Comparison of ENCODE assay signal across 8 cellular contexts in the genomic region with DNA sequence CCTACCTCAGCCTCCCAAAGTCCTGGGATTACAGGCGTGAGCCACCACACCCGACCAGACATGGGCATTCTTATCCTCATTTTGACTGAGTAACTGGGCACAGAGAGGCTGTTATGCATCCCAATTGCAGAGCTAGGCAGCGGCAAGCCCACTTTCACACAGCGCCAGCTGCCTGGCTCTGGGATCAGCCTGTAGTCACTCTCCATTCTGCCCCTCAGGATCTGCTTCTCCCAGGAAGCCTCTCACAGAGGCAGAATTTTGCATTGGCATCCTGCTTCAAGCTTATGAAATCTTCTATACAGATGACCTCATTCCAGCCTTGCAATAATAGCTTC. TPM values are rescaled to one million over a fixed set of nuclear protein-coding genes. Genes with fewer than 3 reads are reported as not detected.
A peak's percentile ranks its signal among the peaks of the same experiment; 100 is the strongest.
DNase-seq lines count a peak whose midpoint lies in the region; ATAC-seq and TF ChIP-seq lines count a peak whose summit lies in the region.

No MANE protein-coding gene starts in this region.

- H3K9me2 ChIP-seq in DOHH2 (replicated peaks; ENCODE audit: control insufficient read depth, low read length): no peaks in the 10 kb centered on the region

- POLR2A ChIA-PET in T-cell (lab: Charles Lee): no interaction called here

- no peaks in the 10 kb centered on the region for H3K79me2 ChIP-seq in DOHH2 (ENCODE audit: control insufficient read depth, low read length)
- H3K79me2 ChIP-seq in smooth muscle cell (ENCODE audit: low read depth): no peaks in the 10 kb centered on the region

- H3K9me3 Mint-ChIP-seq in activated T-helper 1 cell treated with anti-CD3 and anti-CD28 coated beads, Interleukin-12 subunit alpha, Interleukin-12 subunit beta, Interleukin-2, Interleukin-4 antibody, amounts not matched to agents 30 ng/mL and 10 ng/mL and 1 ng/mL, durations not matched to agents 14 hours and 24 hours and 36 hours: no peaks in the 10 kb centered on the region
- no peaks in the 10 kb centered on the region for H3K9me3 Mint-ChIP-seq in T-cell

- no peak overlapping the region for H3K4me3 ChIP-seq in DOHH2 (ENCODE audit: low read length)
- H3K4me3 ChIP-seq in smooth muscle cell: no peak overlapping the region

- H3K4me1 ChIP-seq in DOHH2 (ENCODE audit: control insufficient read depth, low read length) (peaks cover 13% of the 10 kb centered on the region), smooth muscle cell (ENCODE audit: low read depth) (peaks cover 26% of the 10 kb centered on the region)

- H3K4me3 Mint-ChIP-seq in activated T-helper 1 cell treated with anti-CD3 and anti-CD28 coated beads, Interleukin-12 subunit alpha, Interleukin-12 subunit beta, Interleukin-2, Interleukin-4 antibody, amounts not matched to agents 30 ng/mL and 10 ng/mL and 1 ng/mL, durations not matched to agents 14 hours and 24 hours and 36 hours: no peak overlapping the region
- peak overlapping the region in 1 of 3 donors; percentile 41 for H3K4me3 Mint-ChIP-seq in T-cell

- WGBS in smooth muscle cell (ENCODE audit: low lambda C conversion rate): 84% methylated on average over 4 of the region's 4 CpGs

- H3K4me2 ChIP-seq in DOHH2 (ENCODE audit: low read length) (peak overlapping the region; percentile 21; the same call in 1 of the 2 replicates), smooth muscle cell (peak overlapping the region; percentile 61)

- ATAC-seq in left cardiac atrium: peak; percentile 45 to 67
- no peak for ATAC-seq in GM18868 (IDR thresholded peaks at IDR 0.05; ENCODE audit: unreplicated experiment)
- ATAC-seq in GM19452 (IDR thresholded peaks at IDR 0.05; ENCODE audit: unreplicated experiment): no peak
- ATAC-seq in T-cell (replicated peaks in 1 of 4): no peak
- no peak for ATAC-seq in GM19397 (IDR thresholded peaks at IDR 0.05; ENCODE audit: unreplicated experiment)

- H3K27ac ChIP-seq in DOHH2 (ENCODE audit: low read depth, low read length) (no peak overlapping the region), smooth muscle cell (ENCODE audit: low read depth) (peak overlapping the region; percentile 100)

- H3K9me3 ChIP-seq in DOHH2 (ENCODE audit: control insufficient read depth, insufficient read depth, low read length) (no peaks in the 10 kb centered on the region), smooth muscle cell (replicated peaks; ENCODE audit: low read depth) (no peaks in the 10 kb centered on the region)

- TF ChIP-seq CTCF in DOHH2 (IDR thresholded peaks at IDR 0.05; ENCODE audit: low read depth, low read length, poor library complexity, severe bottlenecking) (no peak), smooth muscle cell (IDR thresholded peaks at IDR 0.05; ENCODE audit: borderline replicate concordance, insufficient read depth, poor library complexity, severe bottlenecking) (no peak)

- H2AFZ ChIP-seq in smooth muscle cell (ENCODE audit: low read depth): no peak overlapping the region

- peak overlapping the region; percentile 96 for H3K9ac ChIP-seq in smooth muscle cell (ENCODE audit: low read depth)

- H3K27me3 ChIP-seq in DOHH2 (ENCODE audit: control insufficient read depth, low read length) (no peaks in the 10 kb centered on the region; the same call in 1 of the 2 replicates), smooth muscle cell (ENCODE audit: low read depth) (no peaks in the 10 kb centered on the region)

- H3K27me3 Mint-ChIP-seq in activated T-helper 1 cell treated with anti-CD3 and anti-CD28 coated beads, Interleukin-12 subunit alpha, Interleukin-12 subunit beta, Interleukin-2, Interleukin-4 antibody, amounts not matched to agents 30 ng/mL and 10 ng/mL and 1 ng/mL, durations not matched to agents 14 hours and 24 hours and 36 hours (ENCODE audit: insufficient read depth): no peaks in the 10 kb centered on the region
- no peaks in the 10 kb centered on the region for H3K27me3 Mint-ChIP-seq in T-cell

- intact Hi-C loops in activated T-helper 1 cell treated with anti-CD3 and anti-CD28 coated beads, Interleukin-12 subunit alpha, Interleukin-12 subunit beta, Interleukin-2, Interleukin-4 antibody, amounts not matched to agents 30 ng/mL and 10 ng/mL and 1 ng/mL, durations not matched to agents 14 hours and 24 hours and 36 hours (cut with micrococcal nuclease): no loop called here
- intact Hi-C loops in left cardiac atrium (cut with DNase I): loop anchor here in 1 of 2 donors (2.0 kb wide), 1 partner anchor 39 kb away; a partner anchor contains a TSS

- H3F3A ChIP-seq in DOHH2 (ENCODE audit: control insufficient read depth, insufficient read depth) (no peaks in the 10 kb centered on the region), smooth muscle cell (ENCODE audit: low read depth) (peaks cover 32% of the 10 kb centered on the region)

- H3K36me3 Mint-ChIP-seq in activated T-helper 1 cell treated with anti-CD3 and anti-CD28 coated beads, Interleukin-12 subunit alpha, Interleukin-12 subunit beta, Interleukin-2, Interleukin-4 antibody, amounts not matched to agents 30 ng/mL and 10 ng/mL and 1 ng/mL, durations not matched to agents 14 hours and 24 hours and 36 hours (ENCODE audit: low read depth): peaks cover 12% of the 10 kb centered on the region
- no peaks in the 10 kb centered on the region for H3K36me3 Mint-ChIP-seq in T-cell

- no peak for DNase-seq in activated T-helper 1 cell treated with anti-CD3 and anti-CD28 coated beads, Interleukin-12 subunit alpha, Interleukin-12 subunit beta, Interleukin-2, Interleukin-4 antibody, amounts not matched to agents 30 ng/mL and 10 ng/mL and 1 ng/mL, durations not matched to agents 14 hours and 24 hours and 36 hours (ENCODE audit: low spot score)
- DNase-seq in left cardiac atrium: peak; percentile 52
- DNase-seq in smooth muscle cell (lab: John Stamatoyannopoulos, UW; ENCODE audit: unreplicated experiment): no peak
- DNase-seq in T-cell: no peak

- H4K20me1 ChIP-seq in DOHH2 (ENCODE audit: control insufficient read depth, insufficient read depth, low read depth, low read length): no peaks in the 10 kb centered on the region
- H4K20me1 ChIP-seq in smooth muscle cell (ENCODE audit: low read depth): no peaks in the 10 kb centered on the region

- H3K27ac Mint-ChIP-seq in activated T-helper 1 cell treated with anti-CD3 and anti-CD28 coated beads, Interleukin-12 subunit alpha, Interleukin-12 subunit beta, Interleukin-2, Interleukin-4 antibody, amounts not matched to agents 30 ng/mL and 10 ng/mL and 1 ng/mL, durations not matched to agents 14 hours and 24 hours and 36 hours: peak overlapping the region; percentile 77
- H3K27ac Mint-ChIP-seq in T-cell: no peak overlapping the region

- H3K4me1 Mint-ChIP-seq in activated T-helper 1 cell treated with anti-CD3 and anti-CD28 coated beads, Interleukin-12 subunit alpha, Interleukin-12 subunit beta, Interleukin-2, Interleukin-4 antibody, amounts not matched to agents 30 ng/mL and 10 ng/mL and 1 ng/mL, durations not matched to agents 14 hours and 24 hours and 36 hours (ENCODE audit: low read depth): peaks cover 79% of the 10 kb centered on the region
- peaks cover 40 to 66% (median 48%) of the 10 kb centered on the region in 3 donors for H3K4me1 Mint-ChIP-seq in T-cell

- H3K36me3 ChIP-seq in DOHH2 (ENCODE audit: control insufficient read depth, low read length) (no peaks in the 10 kb centered on the region), smooth muscle cell (ENCODE audit: low read depth) (no peaks in the 10 kb centered on the region)

- CTCF ChIA-PET in T-cell (lab: Charles Lee): interaction anchor here in 1 of 2 donors (0.6 to 0.8 kb wide), 2 partner anchors 9 to 678 kb away, joined by 3 to 4 read pairs; no protein-coding TSS in a partner anchor

RNA-seq across cellular contexts. Expression of a gene that starts 37.0 kb away (rescaled TPM):
- total RNA-seq in activated T-helper 1 cell treated with anti-CD3 and anti-CD28 coated beads, Interleukin-12 subunit alpha, Interleukin-12 subunit beta, Interleukin-2, Interleukin-4 antibody, amounts not matched to agents 30 ng/mL and 10 ng/mL and 1 ng/mL, durations not matched to agents 14 hours and 24 hours and 36 hours: 578 and 603 TPM in 2 replicates
- total RNA-seq in left cardiac atrium (10 to 100 TPM; 23.0 to 81.5 TPM), smooth muscle cell (732 and 736 TPM in 2 replicates), T-cell (10 to 100 TPM in 4 of 5 donors, 1 to 10 TPM in 1; 8.9 to 30.8 (median 12.4) TPM)
- 708 and 811 TPM in 2 replicates for polyA plus RNA-seq in smooth muscle cell

RNA-seq across cellular contexts. Expression of a gene that starts 38.8 kb away (rescaled TPM):
- total RNA-seq in activated T-helper 1 cell treated with anti-CD3 and anti-CD28 coated beads, Interleukin-12 subunit alpha, Interleukin-12 subunit beta, Interleukin-2, Interleukin-4 antibody, amounts not matched to agents 30 ng/mL and 10 ng/mL and 1 ng/mL, durations not matched to agents 14 hours and 24 hours and 36 hours: 252 and 262 TPM in 2 replicates
- total RNA-seq in left cardiac atrium: 100 to 1,000 TPM; 170 to 179 TPM
- total RNA-seq in smooth muscle cell: 79.8 and 87.6 TPM in 2 replicates
- polyA plus RNA-seq in smooth muscle cell: 117 and 146 TPM in 2 replicates
- total RNA-seq in T-cell: 100 to 1,000 TPM in 1 of 5 donors, 10 to 100 TPM in 4; 62.2 to 109 (median 74.2) TPM

Comparison
In these comparisons a context has a peak if more than half of its experiments do, and no peak if none do; other contexts are left out.
1. ATAC-seq: peak in left cardiac atrium (2 of 2); none in GM18868 (single experiment), GM19452 (single experiment), T-cell (0 of 4) and GM19397 (single experiment).